In genomic region chr11:11743216-11743615, GRCh38 we compare ENCODE assay signal across 6 cellular contexts.
"Had no signal": no experiment of that assay in that cellular context is flagged by ENCODE, and none has a peak within 500 bp of the region (broad histone marks: within the 10 kb centered on the region; RNA-seq: fewer than 3 reads in every experiment).

No MANE protein-coding gene starts in this region.

- H3K9me3 ChIP-seq: HAP-1 had no signal

- DNase-seq: H7, HFFc6, KBM-7 had no signal

- H3K36me3 ChIP-seq: HAP-1 had no signal

- H3K4me1 ChIP-seq: HAP-1 had no signal

- H3K4me3 ChIP-seq: GM23338, HAP-1 had no signal

- H3K27ac ChIP-seq: HL-60 had no signal
